Comparison of ENCODE assay signal across 8 cellular contexts in genomic region chr2:237122214-237122666, GRCh38. TPM values are rescaled to one million over a fixed set of nuclear protein-coding genes. Genes with fewer than 3 reads are reported as not detected.
DNase-seq lines count a peak whose midpoint lies in the region; ATAC-seq and TF ChIP-seq lines count a peak whose summit lies in the region.

No MANE protein-coding gene starts in this region.

- H3K27ac Mint-ChIP-seq in CD8-positive, alpha-beta T cell: no peak overlapping the region

- no peak overlapping the region for H3K4me2 ChIP-seq in parathyroid adenoma (ENCODE audit: low read length)

- H2AFZ ChIP-seq in parathyroid adenoma: no peak overlapping the region

- H3K4me3 Mint-ChIP-seq in CD8-positive, alpha-beta T cell: no peak overlapping the region

- no peak for TF ChIP-seq CTCF in CD8-positive, alpha-beta T cell (IDR thresholded peaks at IDR 0.05)
- TF ChIP-seq CTCF in fibroblast of pulmonary artery (IDR thresholded peaks at IDR 0.05; ENCODE audit: low read length, missing control alignments) (peak; percentile 79), parathyroid adenoma (IDR thresholded peaks at IDR 0.05) (peak; percentile 33)

- ATAC-seq in CD8-positive, alpha-beta T cell: peak; percentile 36
- no peak for ATAC-seq in GM21423 (IDR thresholded peaks at IDR 0.05; ENCODE audit: unreplicated experiment)

- POLR2A ChIA-PET in CD8-positive, alpha-beta T cell (lab: Charles Lee): no interaction called here

- H3K27me3 ChIP-seq in CD8-positive, alpha-beta T cell (ENCODE audit: insufficient read depth, low read length): no peaks in the 10 kb centered on the region
- H3K27me3 ChIP-seq in H7 (ENCODE audit: control insufficient read depth, insufficient read depth, low read length): no peaks in the 10 kb centered on the region
- H3K27me3 ChIP-seq in parathyroid adenoma (ENCODE audit: control insufficient read depth, insufficient read depth, low read length): no peaks in the 10 kb centered on the region

- H3K4me1 Mint-ChIP-seq in CD8-positive, alpha-beta T cell (ENCODE audit: low read depth): no peaks in the 10 kb centered on the region

- H3K27me3 Mint-ChIP-seq in CD8-positive, alpha-beta T cell (ENCODE audit: low read depth): peaks cover 2% of the 10 kb centered on the region

- H3K9me3 ChIP-seq in CD8-positive, alpha-beta T cell (ENCODE audit: low read length): no peaks in the 10 kb centered on the region
- H3K9me3 ChIP-seq in parathyroid adenoma (ENCODE audit: control insufficient read depth, low read length): no peaks in the 10 kb centered on the region

- H3K4me1 ChIP-seq in CD8-positive, alpha-beta T cell (ENCODE audit: insufficient read depth, low read length): no peaks in the 10 kb centered on the region
- H3K4me1 ChIP-seq in parathyroid adenoma: no peaks in the 10 kb centered on the region

- no peak overlapping the region for H3K27ac ChIP-seq in CD8-positive, alpha-beta T cell (ENCODE audit: low read depth, low read length)
- no peak overlapping the region for H3K27ac ChIP-seq in parathyroid adenoma

- H3K9me3 Mint-ChIP-seq in CD8-positive, alpha-beta T cell: no peaks in the 10 kb centered on the region

- no peaks in the 10 kb centered on the region for H3K36me3 ChIP-seq in CD8-positive, alpha-beta T cell (ENCODE audit: insufficient read depth, low read length)
- H3K36me3 ChIP-seq in H7 (replicated peaks; ENCODE audit: control insufficient read depth, insufficient read depth, low read length) (no peaks in the 10 kb centered on the region), parathyroid adenoma (ENCODE audit: control insufficient read depth, insufficient read depth, low read length) (no peaks in the 10 kb centered on the region)

- intact Hi-C loops in CD8-positive, alpha-beta T cell (cut with DNase I, micrococcal nuclease): loop anchor here in 1 of 2 experiments (1.0 kb wide), 1 partner anchor 450 kb away; no protein-coding TSS in a partner anchor

- DNase-seq in CD8-positive, alpha-beta T cell: peak in 5 of 7 experiments; percentile 7 to 27 (median 13)
- DNase-seq in H7 (peak; percentile 68), NCI-H69 (lab: John Stamatoyannopoulos, UW) (peak; percentile 77), activated T-cell treated with anti-CD3 and anti-CD28 coated beads for 1 hour (ENCODE audit: low read depth) (peak; percentile 13), fibroblast of pulmonary artery (ENCODE audit: low read depth) (peak; percentile 84), GOT3 (lab: John Stamatoyannopoulos, UW) (no peak)

- no peak overlapping the region for H3K9ac ChIP-seq in parathyroid adenoma

- no peak overlapping the region for H3K4me3 ChIP-seq in CD8-positive, alpha-beta T cell (ENCODE audit: low read depth, low read length)
- H3K4me3 ChIP-seq in H7 (ENCODE audit: insufficient read depth, low read depth, low read length): no peak overlapping the region
- H3K4me3 ChIP-seq in fibroblast of pulmonary artery (replicated peaks; ENCODE audit: low read depth, low read length): no peak overlapping the region
- no peak overlapping the region for H3K4me3 ChIP-seq in parathyroid adenoma (ENCODE audit: low read depth, low read length)

- H3K79me2 ChIP-seq in parathyroid adenoma: no peaks in the 10 kb centered on the region

- no peaks in the 10 kb centered on the region for H3K36me3 Mint-ChIP-seq in CD8-positive, alpha-beta T cell

- CTCF ChIA-PET in CD8-positive, alpha-beta T cell (lab: Charles Lee): interaction anchor here (1.0 to 1.6 kb wide), 5 partner anchors 37 to 450 kb away, joined by 3 to 10 read pairs (median 4); partner anchors contain the start of gene COPS8

RNA-seq across cellular contexts. Expression of gene COPS8, which starts 36.6 kb away (rescaled TPM):
- total RNA-seq in CD8-positive, alpha-beta T cell: 10 to 100 TPM; 53.2 to 56.3 TPM
- 101 and 113 TPM in 2 replicates for total RNA-seq in H7 (2014; rRNA removed; shearing (Covaris generic))
